In genomic region chr10:46329690-46330016, GRCh38 we compare ENCODE assay signal across 25 cellular contexts. TPM values are rescaled to one million over a fixed set of nuclear protein-coding genes. Genes with fewer than 3 reads are reported as not detected.
DNase-seq lines count a peak whose midpoint lies in the region; ATAC-seq and TF ChIP-seq lines count a peak whose summit lies in the region.
"Had no signal": no experiment of that assay in that cellular context is flagged by ENCODE, and none has a peak within 500 bp of the region (broad histone marks: within the 10 kb centered on the region; RNA-seq: fewer than 3 reads in every experiment).

No MANE protein-coding gene starts in this region.

- no peaks in the 10 kb centered on the region for H3K9me3 ChIP-seq in right atrium auricular region
- H3K9me3 ChIP-seq: adrenal gland, psoas muscle, SK-N-SH, upper lobe of left lung had no signal

- TF ChIP-seq CTCF in right atrium auricular region (IDR thresholded peaks at IDR 0.05), result no peak

- peak; percentile 1 for DNase-seq in DMS 273 (lab: John Stamatoyannopoulos, UW; ENCODE audit: unreplicated experiment)
- DNase-seq in DMS 273 treated with DMSO at 0.1 percent for 48 hours (lab: John Stamatoyannopoulos, UW), result no peak
- DNase-seq in caudate nucleus (lab: John Stamatoyannopoulos, UW), result peak in 2 of 61 donors; percentile 21 to 46
- peak; percentile 27 for DNase-seq in iPS-NIHi7 (ENCODE audit: extremely low spot score)
- DNase-seq in substantia nigra (lab: John Stamatoyannopoulos, UW), result peak in 2 of 49 donors; percentile 23 to 47
- no peak for DNase-seq in right atrium auricular region (ENCODE audit: low spot score)
- DNase-seq: activated CD4-positive, alpha-beta memory T cell treated with anti-CD3 and anti-CD28 coated beads for 36 hours; activated effector memory CD4-positive, alpha-beta T cell treated with anti-CD3 and anti-CD28 coated beads, Interleukin-2, amount 50 U/mL, for 16 hours; adrenal gland; DMS153; HCEC 1CT; mesendoderm; NCI-H1092 treated with DMSO at 0.1 percent for 48 hours; NCI-H2029; NCI-H345; NCI-H774; psoas muscle; RPMI8226; SK-N-SH had no signal

- no peaks in the 10 kb centered on the region for H3K36me3 ChIP-seq in right atrium auricular region
- H3K36me3 ChIP-seq: adrenal gland, upper lobe of left lung had no signal

- no peak overlapping the region for H3K4me3 ChIP-seq in right atrium auricular region
- H3K4me3 ChIP-seq: adrenal gland, psoas muscle, upper lobe of left lung had no signal

- ATAC-seq in GM18868 (IDR thresholded peaks at IDR 0.05; ENCODE audit: unreplicated experiment) (no peak), HG03378 (IDR thresholded peaks at IDR 0.05; ENCODE audit: unreplicated experiment) (no peak)
- ATAC-seq: left lobe of liver, psoas muscle had no signal

- no peaks in the 10 kb centered on the region for H3K4me1 ChIP-seq in right atrium auricular region
- H3K4me1 ChIP-seq: adrenal gland, psoas muscle, upper lobe of left lung had no signal

- H3K27ac ChIP-seq in caudate nucleus (ENCODE audit: low read depth, low read length) (peak overlapping the region; percentile 99), substantia nigra (ENCODE audit: low read depth, low read length, poor library complexity, severe bottlenecking) (peak overlapping the region; percentile 99), right atrium auricular region (no peak overlapping the region)
- H3K27ac ChIP-seq: 22Rv1, adrenal gland, psoas muscle, upper lobe of left lung had no signal

- H3K27me3 ChIP-seq in right atrium auricular region, result no peaks in the 10 kb centered on the region
- H3K27me3 ChIP-seq: adrenal gland, upper lobe of left lung had no signal

RNA-seq across cellular contexts. Expression of gene ANTXRL, which starts 42.9 kb away (rescaled TPM):
- total RNA-seq in right atrium auricular region, result not detected
- total RNA-seq: activated CD4-positive, alpha-beta memory T cell treated with anti-CD3 and anti-CD28 coated beads for 36 hours; CD4-positive, alpha-beta memory T cell; left lobe of liver; psoas muscle; upper lobe of left lung had no signal

RNA-seq across cellular contexts. Expression of gene ANXA8L1, which starts 45.9 kb away (rescaled TPM):
- total RNA-seq in right atrium auricular region, result 10 to 100 TPM; 12.5 to 44.2 TPM
- total RNA-seq: activated CD4-positive, alpha-beta memory T cell treated with anti-CD3 and anti-CD28 coated beads for 36 hours; CD4-positive, alpha-beta memory T cell had no signal

Comparison
In these comparisons a context has a peak if more than half of its experiments do, and no peak if none do; other contexts are left out.
1. DNase-seq: peak in DMS 273 (single experiment) and iPS-NIHi7 (single experiment); none in DMS 273 treated with DMSO at 0.1 percent for 48 hours (single experiment) and right atrium auricular region (single experiment).
2. H3K27ac ChIP-seq: peak in caudate nucleus (single experiment) and substantia nigra (single experiment); none in right atrium auricular region (0 of 2).